ENCODE assay signal across 10 cellular contexts in genomic region chr3:73621388-73621787, GRCh38. TPM values are rescaled to one million over a fixed set of nuclear protein-coding genes. Genes with fewer than 3 reads are reported as not detected.
A peak's percentile ranks its signal among the peaks of the same experiment; 100 is the strongest.
DNase-seq lines count a peak whose midpoint lies in the region; ATAC-seq and TF ChIP-seq lines count a peak whose summit lies in the region.
"Had no signal": no experiment of that assay in that cellular context is flagged by ENCODE, and none has a peak within 500 bp of the region (broad histone marks: within the 10 kb centered on the region; RNA-seq: fewer than 3 reads in every experiment).

No MANE protein-coding gene starts in this region.

- TF ChIP-seq CTCF in astrocyte of the cerebellum (IDR thresholded peaks at IDR 0.05; ENCODE audit: low read depth, low read length, missing control alignments) (no peak), hepatocyte (IDR thresholded peaks at IDR 0.05; ENCODE audit: poor library complexity) (no peak), retinal pigment epithelial cell (conservative IDR thresholded peaks at IDR 0.05; ENCODE audit: low read depth, low read length) (no peak)

- POLR2A ChIA-PET in activated CD4-positive, alpha-beta memory T cell treated with anti-CD3 and anti-CD28 coated beads for 36 hours (lab: Charles Lee) = no interaction called here

- no peak overlapping the region for H3K4me3 Mint-ChIP-seq in effector memory CD8-positive, alpha-beta T cell
- no peak overlapping the region for H3K4me3 Mint-ChIP-seq in activated CD4-positive, alpha-beta memory T cell treated with anti-CD3 and anti-CD28 coated beads for 36 hours
- H3K4me3 Mint-ChIP-seq: stimulated activated naive CD8-positive, alpha-beta T cell treated with anti-CD3 and anti-CD28 coated beads, Interleukin-15, Interleukin-2, amounts not matched to agents 100 ng/mL and 50 ng/mL, for 24 hours had no signal

- H3K4me2 ChIP-seq in BLaER1 (no peak overlapping the region), hepatocyte (peak overlapping the region; percentile 87)

- no peak for ATAC-seq in effector memory CD8-positive, alpha-beta T cell (replicated peaks)

- no peaks in the 10 kb centered on the region for H3K4me1 Mint-ChIP-seq in effector memory CD8-positive, alpha-beta T cell (ENCODE audit: low read depth in 2 of 2)
- no peaks in the 10 kb centered on the region for H3K4me1 Mint-ChIP-seq in activated CD4-positive, alpha-beta memory T cell treated with anti-CD3 and anti-CD28 coated beads for 36 hours (ENCODE audit: low read depth)

- 17% methylated on average over 3 of the region's 4 CpGs for WGBS in hepatocyte (ENCODE audit: low lambda C conversion rate, missing lambda C conversion rate)

- in situ Hi-C loops in astrocyte of the cerebellum (cut with HindIII; ENCODE audit: low sequenced_read_pairs) = loop anchor here (25.0 kb wide), 1 partner anchor 109 kb away; no protein-coding TSS in a partner anchor

- no peaks in the 10 kb centered on the region for H3K27me3 ChIP-seq in BLaER1
- H3K27me3 ChIP-seq in hepatocyte = no peaks in the 10 kb centered on the region

- no peak for TF ChIP-seq POLR2A in erythroblast (IDR thresholded peaks at IDR 0.05; ENCODE audit: low read length)

- H2AFZ ChIP-seq in hepatocyte = no peak overlapping the region

- intact Hi-C loops in activated CD4-positive, alpha-beta memory T cell treated with anti-CD3 and anti-CD28 coated beads for 36 hours (cut with micrococcal nuclease) = no loop called here

- DNase-seq in astrocyte of the cerebellum (ENCODE audit: low read depth) (no peak), hepatocyte (ENCODE audit: low spot score) (peak; percentile 39), retinal pigment epithelial cell (ENCODE audit: low read depth) (no peak), erythroblast (lab: John Stamatoyannopoulos, UW) (no peak)
- DNase-seq in effector memory CD8-positive, alpha-beta T cell = no peak
- no peak for DNase-seq in activated CD4-positive, alpha-beta memory T cell treated with anti-CD3 and anti-CD28 coated beads for 36 hours
- DNase-seq in activated naive CD4-positive, alpha-beta T cell treated with anti-CD3 and anti-CD28 coated beads, Interleukin-2, amount 50 U/mL, for 16 hours = no peak
- DNase-seq: activated CD4-positive, alpha-beta T cell treated with anti-CD3 and anti-CD28 coated beads, Interleukin-2, amount 50 U/mL, for 48 hours had no signal

- H3K27ac ChIP-seq in BLaER1 = 0 out of 2 replicates have a peak overlapping the region, but pooled peaks have one; percentile 16
- peak overlapping the region; percentile 83 for H3K27ac ChIP-seq in hepatocyte

- H3K36me3 Mint-ChIP-seq in effector memory CD8-positive, alpha-beta T cell (ENCODE audit: insufficient read depth) = no peaks in the 10 kb centered on the region
- no peaks in the 10 kb centered on the region for H3K36me3 Mint-ChIP-seq in activated CD4-positive, alpha-beta memory T cell treated with anti-CD3 and anti-CD28 coated beads for 36 hours

- peaks cover 0 to 3% of the 10 kb centered on the region in 2 donors for H3K9me3 Mint-ChIP-seq in effector memory CD8-positive, alpha-beta T cell
- H3K9me3 Mint-ChIP-seq in activated CD4-positive, alpha-beta memory T cell treated with anti-CD3 and anti-CD28 coated beads for 36 hours = no peaks in the 10 kb centered on the region
- H3K9me3 Mint-ChIP-seq: stimulated activated naive CD8-positive, alpha-beta T cell treated with anti-CD3 and anti-CD28 coated beads, Interleukin-15, Interleukin-2, amounts not matched to agents 100 ng/mL and 50 ng/mL, for 24 hours had no signal

- H3K36me3 ChIP-seq in BLaER1 (no peaks in the 10 kb centered on the region), hepatocyte (replicated peaks; ENCODE audit: insufficient read depth, low read depth) (no peaks in the 10 kb centered on the region)

- CTCF ChIA-PET in activated CD4-positive, alpha-beta memory T cell treated with anti-CD3 and anti-CD28 coated beads for 36 hours (lab: Charles Lee) = no interaction called here

- H3K79me2 ChIP-seq in hepatocyte = peaks cover 76% of the 10 kb centered on the region

- H3K9ac ChIP-seq in BLaER1 = no peak overlapping the region

- H3K27me3 Mint-ChIP-seq in effector memory CD8-positive, alpha-beta T cell = no peaks in the 10 kb centered on the region
- peaks cover 9% of the 10 kb centered on the region for H3K27me3 Mint-ChIP-seq in activated CD4-positive, alpha-beta memory T cell treated with anti-CD3 and anti-CD28 coated beads for 36 hours

- H4K20me1 ChIP-seq in BLaER1 = no peaks in the 10 kb centered on the region
- H4K20me1 ChIP-seq in hepatocyte (ENCODE audit: insufficient read depth, poor library complexity, severe bottlenecking) = peaks cover 33% of the 10 kb centered on the region

- H3K9me2 ChIP-seq in hepatocyte (replicated peaks; ENCODE audit: insufficient read depth) = no peaks in the 10 kb centered on the region

- H3K9me3 ChIP-seq in BLaER1 = peaks cover 18% of the 10 kb centered on the region
- H3K9me3 ChIP-seq in hepatocyte (ENCODE audit: low read depth) = no peaks in the 10 kb centered on the region

- H3K27ac Mint-ChIP-seq in effector memory CD8-positive, alpha-beta T cell = no peak overlapping the region
- H3K27ac Mint-ChIP-seq in activated CD4-positive, alpha-beta memory T cell treated with anti-CD3 and anti-CD28 coated beads for 36 hours = no peak overlapping the region
- H3K27ac Mint-ChIP-seq: stimulated activated naive CD8-positive, alpha-beta T cell treated with anti-CD3 and anti-CD28 coated beads, Interleukin-15, Interleukin-2, amounts not matched to agents 100 ng/mL and 50 ng/mL, for 24 hours had no signal

- H3K4me1 ChIP-seq in BLaER1 = peaks cover 28% of the 10 kb centered on the region
- peaks cover 35% of the 10 kb centered on the region for H3K4me1 ChIP-seq in hepatocyte (ENCODE audit: insufficient read depth)

- H3K4me3 ChIP-seq in BLaER1 = no peak overlapping the region
- peak overlapping the region; percentile 81 for H3K4me3 ChIP-seq in astrocyte of the cerebellum (ENCODE audit: low read depth, low read length)
- peak overlapping the region; percentile 39 for H3K4me3 ChIP-seq in hepatocyte
- peak overlapping the region; percentile 67 for H3K4me3 ChIP-seq in retinal pigment epithelial cell (ENCODE audit: low read length)

RNA-seq across cellular contexts. Expression of gene PDZRN3, which starts 3.4 kb away (rescaled TPM):
- total RNA-seq in hepatocyte = 42.9 and 48.2 TPM in 2 replicates
- polyA plus RNA-seq in hepatocyte = 60.5 and 62.3 TPM in 2 replicates
- total RNA-seq in activated CD4-positive, alpha-beta memory T cell treated with anti-CD3 and anti-CD28 coated beads for 36 hours = not detected

Comparison
In these comparisons a context has a peak if more than half of its experiments do, and no peak if none do; other contexts are left out.
1. RNA of gene PDZRN3, which starts 3.4 kb away (total RNA-seq): 42.9 to 48.2 TPM in hepatocyte; not detected in activated CD4-positive, alpha-beta memory T cell treated with anti-CD3 and anti-CD28 coated beads for 36 hours; every median in the first group is over 10 times any median in the second.